1 cellular context compared by ENCODE assay signal in the genomic region with DNA sequence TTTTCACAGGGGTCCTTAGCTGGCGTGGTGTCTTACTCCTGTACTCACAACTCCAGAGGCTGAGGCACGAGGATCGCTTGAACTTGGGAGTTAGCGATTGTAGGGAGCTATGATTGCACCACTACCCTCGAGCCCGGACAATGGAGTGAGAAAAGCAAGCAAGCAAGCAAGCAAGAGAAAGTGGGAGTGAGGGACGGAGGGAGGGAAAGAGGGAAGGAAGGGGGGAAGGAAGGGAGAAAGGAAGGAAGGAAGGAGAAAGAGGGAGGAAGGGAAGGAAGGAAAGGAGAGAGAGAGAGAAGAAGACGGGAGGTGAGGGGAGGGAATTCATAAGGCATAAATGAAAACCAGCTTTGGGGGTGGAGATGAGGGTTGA.
TF ChIP-seq lines count a peak whose summit lies in the region.

No MANE protein-coding gene starts in this region.

TF ChIP-seq in K562, 482 proteins besides CTCF, POLR2A, EP300 and RAD21 (continued from another document):
- TF ChIP-seq JUND (IDR thresholded peaks at IDR 0.05; ENCODE audit: borderline replicate concordance, low read depth, low read length): 0 out of 2 replicates have a peak, but pooled peaks have one; percentile 3
- no peak; the same call in 2 of the 3 replicates for TF ChIP-seq JUND (tag; IDR thresholded peaks at IDR 0.05; ENCODE audit: borderline replicate concordance, low read depth, low read length)
- TF ChIP-seq SMARCE1 (IDR thresholded peaks at IDR 0.05): peak; percentile 85
- TF ChIP-seq THRB (CRISPR knock-in tag; conservative IDR thresholded peaks at IDR 0.05): peak; percentile 88
